Comparison of ENCODE assay signal across 9 cellular contexts in genomic region chr7:143884978-143885559, GRCh38. TPM values are rescaled to one million over a fixed set of nuclear protein-coding genes. Genes with fewer than 3 reads are reported as not detected.
A peak's percentile ranks its signal among the peaks of the same experiment; 100 is the strongest.
DNase-seq lines count a peak whose midpoint lies in the region; ATAC-seq and TF ChIP-seq lines count a peak whose summit lies in the region.
"Had no signal": no experiment of that assay in that cellular context is flagged by ENCODE, and none has a peak within 500 bp of the region (broad histone marks: within the 10 kb centered on the region; RNA-seq: fewer than 3 reads in every experiment).

No MANE protein-coding gene starts in this region.

- H3K4me3 ChIP-seq in esophagus muscularis mucosa: peak overlapping the region; percentile 53 to 64 (median 60)
- peak overlapping the region; percentile 15 to 38 for H3K4me3 ChIP-seq in mucosa of rectum (ENCODE audit: low read length in 2 of 2)
- peak overlapping the region in 3 of 4 donors; percentile 35 to 39 (median 37) for H3K4me3 ChIP-seq in upper lobe of left lung

- intact Hi-C loops in esophagus muscularis mucosa (cut with DNase I): no loop called here

- 7% methylated on average over 13 of the region's 38 CpGs for WGBS in esophagus muscularis mucosa
- WGBS in upper lobe of left lung, 2 donors: 15 to 23% methylated on average over 27 to 38 of the region's 38 CpGs

- H3K4me1 ChIP-seq in esophagus muscularis mucosa (peaks cover 11 to 50% (median 43%) of the 10 kb centered on the region in 4 donors), mucosa of rectum (ENCODE audit: control insufficient read depth in 2 of 2, insufficient read depth in 2 of 2, low read length in 2 of 2) (peaks cover 0 to 3% of the 10 kb centered on the region in 2 donors), upper lobe of left lung (peaks cover 4 to 21% (median 7%) of the 10 kb centered on the region in 4 donors)

- H3K36me3 ChIP-seq in esophagus muscularis mucosa (no peaks in the 10 kb centered on the region), mucosa of rectum (ENCODE audit: control insufficient read depth in 2 of 2, insufficient read depth in 2 of 2, low read length in 2 of 2) (no peaks in the 10 kb centered on the region), upper lobe of left lung (no peaks in the 10 kb centered on the region)

- H3K9me3 ChIP-seq in esophagus muscularis mucosa (peaks cover 0 to 13% (median 0%) of the 10 kb centered on the region in 4 donors), mucosa of rectum (ENCODE audit: control insufficient read depth in 2 of 2, low read length in 2 of 2) (no peaks in the 10 kb centered on the region), upper lobe of left lung (no peaks in the 10 kb centered on the region)

- ATAC-seq in GM18907 (IDR thresholded peaks at IDR 0.05; ENCODE audit: unreplicated experiment) (peak; percentile 89), HG03045 (IDR thresholded peaks at IDR 0.05; ENCODE audit: unreplicated experiment) (peak; percentile 94), SK-N-SH treated with all-trans-retinoic acid at 6 μM for 48 hours (peak; percentile 77), upper lobe of left lung (ENCODE audit: low FRiP score in 2 of 2) (peak; percentile 58 to 82)

- TF ChIP-seq EP300 in esophagus muscularis mucosa (IDR thresholded peaks at IDR 0.05) (no peak), upper lobe of left lung (IDR thresholded peaks at IDR 0.05) (no peak)

- TF ChIP-seq POLR2A in esophagus muscularis mucosa (IDR thresholded peaks at IDR 0.05; ENCODE audit: low read depth) (no peak), upper lobe of left lung (IDR thresholded peaks at IDR 0.05) (no peak)

- TF ChIP-seq CTCF in esophagus muscularis mucosa (IDR thresholded peaks at IDR 0.05): no peak
- TF ChIP-seq CTCF in upper lobe of left lung (IDR thresholded peaks at IDR 0.05): no peak

- DNase-seq in AG08395 (ENCODE audit: low spot score) (peak; percentile 96), esophagus muscularis mucosa (ENCODE audit: extremely low spot score) (peak; percentile 91), upper lobe of left lung (peak in 1 of 2 donors; percentile 88)
- no peak for DNase-seq in NK-92 treated with Interleukin-12 subunit alpha and Interleukin-12 subunit beta, amount 100 ng/mL, for 24 hours (lab: John Stamatoyannopoulos, UW)

- no peaks in the 10 kb centered on the region for H3K27me3 ChIP-seq in esophagus muscularis mucosa
- H3K27me3 ChIP-seq in mucosa of rectum (ENCODE audit: control insufficient read depth in 2 of 2, insufficient read depth in 2 of 2, low read length in 2 of 2): no peaks in the 10 kb centered on the region
- no peaks in the 10 kb centered on the region for H3K27me3 ChIP-seq in upper lobe of left lung

- no peak overlapping the region for H3K9ac ChIP-seq in mucosa of rectum (ENCODE audit: low read depth in 1 of 2, low read length in 2 of 2)

- H3K27ac ChIP-seq in esophagus muscularis mucosa (replicated peaks in 1 of 4) (peak overlapping the region; percentile 52 to 74 (median 60)), mucosa of rectum (ENCODE audit: low read depth in 2 of 2, low read length in 2 of 2) (peak overlapping the region in 1 of 2 donors; percentile 34), upper lobe of left lung (peak overlapping the region in 1 of 4 donors; percentile 58)

TF ChIP-seq in SK-N-SH treated with all-trans-retinoic acid at 6 μM for 48 hours, 23 proteins besides CTCF, POLR2A, EP300 and RAD21:
- TF ChIP-seq GLIS3 (CRISPR knock-in tag; IDR thresholded peaks at IDR 0.05) (0 out of 2 replicates have a peak, but pooled peaks have one; percentile 54), ZNF565 (CRISPR knock-in tag; conservative IDR thresholded peaks at IDR 0.05; ENCODE audit: low read depth) (no peak), ZFP3 (CRISPR knock-in tag; IDR thresholded peaks at IDR 0.05) (no peak), RARB (CRISPR knock-in tag; IDR thresholded peaks at IDR 0.05) (0 out of 2 replicates have a peak, but pooled peaks have one; percentile 39)

RNA-seq across cellular contexts. Expression of gene TCAF1, which starts 16.9 kb away (rescaled TPM):
- 10 to 100 TPM; 38.2 to 62.7 (median 52.4) TPM for total RNA-seq in esophagus muscularis mucosa
- 10 to 100 TPM; 17.8 to 40.1 (median 26.5) TPM for total RNA-seq in upper lobe of left lung

RNA-seq across cellular contexts. Expression of gene OR2F2, which starts 50.0 kb away (rescaled TPM):
- total RNA-seq in esophagus muscularis mucosa (not detected), upper lobe of left lung (not detected)
- total RNA-seq: myocyte had no signal
